10 cellular contexts compared by ENCODE assay signal in genomic region chr11:44608654-44609027, GRCh38. TPM values are rescaled to one million over a fixed set of nuclear protein-coding genes. Genes with fewer than 3 reads are reported as not detected.
DNase-seq lines count a peak whose midpoint lies in the region; ATAC-seq and TF ChIP-seq lines count a peak whose summit lies in the region.
"Had no signal": no experiment of that assay in that cellular context is flagged by ENCODE, and none has a peak within 500 bp of the region (broad histone marks: within the 10 kb centered on the region; RNA-seq: fewer than 3 reads in every experiment).

No MANE protein-coding gene starts in this region.

- no peak overlapping the region for H3K27ac ChIP-seq in mesenchymal stem cell (ENCODE audit: low read length, poor library complexity, severe bottlenecking)
- H3K27ac ChIP-seq: foreskin keratinocyte had no signal

- H3K4me1 Mint-ChIP-seq in T-helper 17 cell (peaks cover 50% of the 10 kb centered on the region), chondrocyte (ENCODE audit: low read depth) (peaks cover 25% of the 10 kb centered on the region)

- no peak overlapping the region for H3K4me3 ChIP-seq in mesenchymal stem cell (ENCODE audit: insufficient read depth in 1 of 2, low read depth in 1 of 2, low read length in 2 of 2)

- peak overlapping the region; percentile 97 for H3K27ac Mint-ChIP-seq in T-helper 17 cell
- H3K27ac Mint-ChIP-seq in chondrocyte (ENCODE audit: unreplicated experiment), result no peak overlapping the region
- H3K27ac Mint-ChIP-seq: HFFc6 had no signal

- no peaks in the 10 kb centered on the region for H3K27me3 ChIP-seq in mesenchymal stem cell (ENCODE audit: control insufficient read depth in 1 of 2, insufficient read depth in 1 of 2, low read length in 2 of 2)
- H3K27me3 ChIP-seq: foreskin keratinocyte had no signal

- no peak overlapping the region for H2AFZ ChIP-seq in mesenchymal stem cell (ENCODE audit: low read depth, low read length)

- H2BK5ac ChIP-seq in mesenchymal stem cell (ENCODE audit: low read depth, low read length, poor library complexity, severe bottlenecking), result no peak overlapping the region

- H3K14ac ChIP-seq in mesenchymal stem cell (ENCODE audit: low read length in 2 of 2), result no peak overlapping the region

- H3K36me3 ChIP-seq in mesenchymal stem cell (ENCODE audit: control insufficient read depth in 1 of 2, insufficient read depth in 2 of 2, low read depth in 1 of 2, low read length in 2 of 2), result peaks cover 12 to 71% of the 10 kb centered on the region in 2 experiments

- no peak overlapping the region for H2BK12ac ChIP-seq in mesenchymal stem cell (ENCODE audit: low read length in 2 of 2)

- 84% methylated on average over 9 of the region's 9 CpGs for WGBS in mesenchymal stem cell

- H3K79me1 ChIP-seq in mesenchymal stem cell (replicated peaks; ENCODE audit: low read length, poor library complexity, severe bottlenecking), result peaks cover 16% of the 10 kb centered on the region

- H3K36me3 Mint-ChIP-seq in T-helper 17 cell (ENCODE audit: low read depth) (peaks cover 6% of the 10 kb centered on the region), chondrocyte (ENCODE audit: low read depth) (no peaks in the 10 kb centered on the region)

- peaks cover 42% of the 10 kb centered on the region for H3K4me1 ChIP-seq in mesenchymal stem cell (ENCODE audit: control insufficient read depth, insufficient read depth, low read depth, low read length)
- H3K4me1 ChIP-seq: foreskin keratinocyte had no signal

- no peak overlapping the region for H3K4ac ChIP-seq in mesenchymal stem cell (ENCODE audit: low read depth in 1 of 2, low read length in 2 of 2)

- peak overlapping the region; percentile 3 to 85 for H3K18ac ChIP-seq in mesenchymal stem cell (ENCODE audit: low read depth in 1 of 2, low read length in 2 of 2)

- no peak overlapping the region for H3K23ac ChIP-seq in mesenchymal stem cell (ENCODE audit: low read length in 2 of 2)

- H3K27me3 Mint-ChIP-seq in T-helper 17 cell (no peaks in the 10 kb centered on the region), chondrocyte (ENCODE audit: low read depth) (no peaks in the 10 kb centered on the region)

- H3K4me3 Mint-ChIP-seq in T-helper 17 cell (peak overlapping the region; percentile 71), chondrocyte (ENCODE audit: unreplicated experiment) (no peak overlapping the region)
- H3K4me3 Mint-ChIP-seq: HFFc6 had no signal

- H2BK15ac ChIP-seq in mesenchymal stem cell (ENCODE audit: low read depth, poor library complexity, severe bottlenecking), result no peak overlapping the region

- H4K91ac ChIP-seq in mesenchymal stem cell (ENCODE audit: low read length), result no peak overlapping the region

- no peak for TF ChIP-seq CTCF in chondrocyte (IDR thresholded peaks at IDR 0.05)

- no peak overlapping the region for H4K8ac ChIP-seq in mesenchymal stem cell (ENCODE audit: low read length)

- H2BK120ac ChIP-seq in mesenchymal stem cell (ENCODE audit: low read depth, low read length), result no peak overlapping the region

- no peaks in the 10 kb centered on the region for H3K9me3 Mint-ChIP-seq in chondrocyte (ENCODE audit: low read depth)
- H3K9me3 Mint-ChIP-seq: HFFc6 had no signal

- H3K4me2 ChIP-seq in mesenchymal stem cell (ENCODE audit: low read length, poor library complexity, severe bottlenecking), result no peak overlapping the region

- H3K9me3 ChIP-seq in T-helper 17 cell (ENCODE audit: control insufficient read depth, low read length, poor library complexity, severe bottlenecking), result no peaks in the 10 kb centered on the region
- H3K9me3 ChIP-seq in mesenchymal stem cell (ENCODE audit: control insufficient read depth, low read length), result no peaks in the 10 kb centered on the region

- no peak overlapping the region for H2AK5ac ChIP-seq in mesenchymal stem cell (ENCODE audit: low read length, severe bottlenecking)

- no peak overlapping the region for H3K9ac ChIP-seq in mesenchymal stem cell (ENCODE audit: low read length)

- DNase-seq in DMS79 (lab: John Stamatoyannopoulos, UW) (peak; percentile 92), T-helper 17 cell (no peak), mesenchymal stem cell (no peak), chondrocyte (ENCODE audit: low spot score) (no peak), NCI-H82 (lab: John Stamatoyannopoulos, UW) (no peak)
- DNase-seq: foreskin keratinocyte, HFFc6 had no signal

- ATAC-seq in GM21528 (IDR thresholded peaks at IDR 0.05; ENCODE audit: low FRiP score, unreplicated experiment), result peak; percentile 9
- ATAC-seq in T-helper 17 cell, result no peak
- ATAC-seq in HG02938 (IDR thresholded peaks at IDR 0.05; ENCODE audit: unreplicated experiment), result no peak
- no peak for ATAC-seq in HG03280 (IDR thresholded peaks at IDR 0.05; ENCODE audit: unreplicated experiment)
- ATAC-seq: foreskin keratinocyte had no signal

RNA-seq across cellular contexts. Expression of gene CD82, which starts 43.2 kb away (rescaled TPM):
- 100 to 1,000 TPM; 112 to 146 TPM for total RNA-seq in T-helper 17 cell
- polyA plus RNA-seq in mesenchymal stem cell (2013, experiment 1 of 2), result 196 TPM
- polyA plus RNA-seq in mesenchymal stem cell (2013, experiment 2 of 2), result 194 TPM
- 14.4 to 46.6 TPM (median 17.0 TPM) in 3 replicates for total RNA-seq in chondrocyte
